1 cellular context compared by ENCODE assay signal in genomic region chr20:33685328-33686007, GRCh38.
TF ChIP-seq lines count a peak whose summit lies in the region.

No MANE protein-coding gene starts in this region.

TF ChIP-seq in HepG2, 621 proteins besides CTCF, POLR2A, EP300 and RAD21 (continued from another document and continues in another):
- peak; percentile 72; the same call in 1 of the 2 replicates for TF ChIP-seq THAP9 (CRISPR knock-in tag; IDR thresholded peaks at IDR 0.05; ENCODE audit: borderline replicate concordance)
- no peak for TF ChIP-seq GLI4 (CRISPR knock-in tag; IDR thresholded peaks at IDR 0.05; ENCODE audit: borderline replicate concordance)
- TF ChIP-seq ZNF317 (CRISPR knock-in tag; IDR thresholded peaks at IDR 0.05) = 0 out of 2 replicates have a peak, but pooled peaks have one; percentile 36
- peak; percentile 40; the same call in 1 of the 2 replicates for TF ChIP-seq KMT2B (CRISPR knock-in tag; IDR thresholded peaks at IDR 0.05)
- peak; percentile 40; the same call in 1 of the 2 replicates for TF ChIP-seq ZNF263 (CRISPR knock-in tag; IDR thresholded peaks at IDR 0.05)
- peak; percentile 44; the same call in 1 of the 2 replicates for TF ChIP-seq ZNF281 (CRISPR knock-in tag; IDR thresholded peaks at IDR 0.05; ENCODE audit: borderline replicate concordance)
- TF ChIP-seq ZNF44 (CRISPR knock-in tag; IDR thresholded peaks at IDR 0.05) = 0 out of 2 replicates have a peak, but pooled peaks have one; percentile 58
- no peak; the same call in 1 of the 2 replicates for TF ChIP-seq ZNF589 (CRISPR knock-in tag; conservative IDR thresholded peaks at IDR 0.05)
- 0 out of 2 replicates have a peak, but pooled peaks have one; percentile 13 for TF ChIP-seq ERF (CRISPR knock-in tag; IDR thresholded peaks at IDR 0.05)
- 0 out of 2 replicates have a peak, but pooled peaks have one; percentile 21 for TF ChIP-seq POLR2AphosphoS5 (IDR thresholded peaks at IDR 0.05; ENCODE audit: low read depth, low read length)
- TF ChIP-seq SAFB2 (CRISPR knock-in tag; IDR thresholded peaks at IDR 0.05; ENCODE audit: borderline replicate concordance, low read depth) = no peak
- no peak for TF ChIP-seq ETV6 (CRISPR knock-in tag; conservative IDR thresholded peaks at IDR 0.05)
- 0 out of 2 replicates have a peak, but pooled peaks have one; percentile 45 for TF ChIP-seq ZHX1 (CRISPR knock-in tag; IDR thresholded peaks at IDR 0.05; ENCODE audit: low read depth)
- TF ChIP-seq TAF1 (CRISPR knock-in tag; IDR thresholded peaks at IDR 0.05) = peak; percentile 20; the same call in 1 of the 2 replicates
- TF ChIP-seq HOXA3 (CRISPR knock-in tag; IDR thresholded peaks at IDR 0.05) = peak; percentile 61
- TF ChIP-seq MLLT10 (CRISPR knock-in tag; IDR thresholded peaks at IDR 0.05) = no peak
- TF ChIP-seq ZNF609 (CRISPR knock-in tag; IDR thresholded peaks at IDR 0.05; ENCODE audit: borderline replicate concordance) = 0 out of 2 replicates have a peak, but pooled peaks have one; percentile 32
- TF ChIP-seq ZNF207 (IDR thresholded peaks at IDR 0.05; ENCODE audit: borderline replicate concordance) = no peak
- no peak for TF ChIP-seq ZFP1 (CRISPR knock-in tag; IDR thresholded peaks at IDR 0.05)
- 0 out of 2 replicates have a peak, but pooled peaks have one; percentile 20 for TF ChIP-seq PRDM15 (CRISPR knock-in tag; IDR thresholded peaks at IDR 0.05)
- TF ChIP-seq NR2F6 (IDR thresholded peaks at IDR 0.05) = 0 out of 2 replicates have a peak, but pooled peaks have one; percentile 9
- 0 out of 2 replicates have a peak, but pooled peaks have one; percentile 18 for TF ChIP-seq NR2F6 (CRISPR knock-in tag; IDR thresholded peaks at IDR 0.05)
- TF ChIP-seq ESRRA (CRISPR knock-in tag; IDR thresholded peaks at IDR 0.05; ENCODE audit: low read depth) = 0 out of 2 replicates have a peak, but pooled peaks have one; percentile 31
- TF ChIP-seq ZNF501 (CRISPR knock-in tag; IDR thresholded peaks at IDR 0.05) = 0 out of 2 replicates have a peak, but pooled peaks have one; percentile 34
- 0 out of 2 replicates have a peak, but pooled peaks have one; percentile 21 for TF ChIP-seq ZBTB7B (CRISPR knock-in tag; IDR thresholded peaks at IDR 0.05)
- TF ChIP-seq ZNF234 (CRISPR knock-in tag; conservative IDR thresholded peaks at IDR 0.05) = no peak
- 0 out of 2 replicates have a peak, but pooled peaks have one; percentile 22 for TF ChIP-seq HNF1B (CRISPR knock-in tag; IDR thresholded peaks at IDR 0.05)
- TF ChIP-seq RBM39 (IDR thresholded peaks at IDR 0.05; ENCODE audit: low read depth, low read length, poor library complexity, severe bottlenecking) = peak; percentile 56
- 0 out of 2 replicates have a peak, but pooled peaks have one; percentile 15 for TF ChIP-seq SRY (CRISPR knock-in tag; IDR thresholded peaks at IDR 0.05)
- 0 out of 2 replicates have a peak, but pooled peaks have one; percentile 41 for TF ChIP-seq HOXD1 (CRISPR knock-in tag; IDR thresholded peaks at IDR 0.05)
- 0 out of 2 replicates have a peak, but pooled peaks have one; percentile 46 for TF ChIP-seq ZNF136 (CRISPR knock-in tag; IDR thresholded peaks at IDR 0.05; ENCODE audit: low read depth)
- TF ChIP-seq SNAPC5 (CRISPR knock-in tag; IDR thresholded peaks at IDR 0.05; ENCODE audit: borderline replicate concordance) = no peak
- peak; percentile 94; the same call in 1 of the 2 replicates for TF ChIP-seq KLF13 (CRISPR knock-in tag; IDR thresholded peaks at IDR 0.05)
- TF ChIP-seq ZNF891 (CRISPR knock-in tag; IDR thresholded peaks at IDR 0.05) = peak; percentile 70; the same call in 1 of the 2 replicates
- TF ChIP-seq ZNF556 (CRISPR knock-in tag; IDR thresholded peaks at IDR 0.05; ENCODE audit: borderline replicate concordance) = no peak
- 0 out of 2 replicates have a peak, but pooled peaks have one; percentile 37 for TF ChIP-seq HNRNPL (IDR thresholded peaks at IDR 0.05; ENCODE audit: low read depth, low read length)
- TF ChIP-seq ZNF572 (CRISPR knock-in tag; IDR thresholded peaks at IDR 0.05) = no peak
- peak; percentile 94 for TF ChIP-seq ZNF629 (CRISPR knock-in tag; conservative IDR thresholded peaks at IDR 0.05)
- peak; percentile 86 for TF ChIP-seq NRL (CRISPR knock-in tag; IDR thresholded peaks at IDR 0.05; ENCODE audit: borderline replicate concordance)
- TF ChIP-seq ZC3H13 (CRISPR knock-in tag; IDR thresholded peaks at IDR 0.05) = 0 out of 2 replicates have a peak, but pooled peaks have one; percentile 3
- 0 out of 2 replicates have a peak, but pooled peaks have one; percentile 40 for TF ChIP-seq E2F5 (CRISPR knock-in tag; conservative IDR thresholded peaks at IDR 0.05)
